1 cellular context compared by ENCODE assay signal in the genomic region with DNA sequence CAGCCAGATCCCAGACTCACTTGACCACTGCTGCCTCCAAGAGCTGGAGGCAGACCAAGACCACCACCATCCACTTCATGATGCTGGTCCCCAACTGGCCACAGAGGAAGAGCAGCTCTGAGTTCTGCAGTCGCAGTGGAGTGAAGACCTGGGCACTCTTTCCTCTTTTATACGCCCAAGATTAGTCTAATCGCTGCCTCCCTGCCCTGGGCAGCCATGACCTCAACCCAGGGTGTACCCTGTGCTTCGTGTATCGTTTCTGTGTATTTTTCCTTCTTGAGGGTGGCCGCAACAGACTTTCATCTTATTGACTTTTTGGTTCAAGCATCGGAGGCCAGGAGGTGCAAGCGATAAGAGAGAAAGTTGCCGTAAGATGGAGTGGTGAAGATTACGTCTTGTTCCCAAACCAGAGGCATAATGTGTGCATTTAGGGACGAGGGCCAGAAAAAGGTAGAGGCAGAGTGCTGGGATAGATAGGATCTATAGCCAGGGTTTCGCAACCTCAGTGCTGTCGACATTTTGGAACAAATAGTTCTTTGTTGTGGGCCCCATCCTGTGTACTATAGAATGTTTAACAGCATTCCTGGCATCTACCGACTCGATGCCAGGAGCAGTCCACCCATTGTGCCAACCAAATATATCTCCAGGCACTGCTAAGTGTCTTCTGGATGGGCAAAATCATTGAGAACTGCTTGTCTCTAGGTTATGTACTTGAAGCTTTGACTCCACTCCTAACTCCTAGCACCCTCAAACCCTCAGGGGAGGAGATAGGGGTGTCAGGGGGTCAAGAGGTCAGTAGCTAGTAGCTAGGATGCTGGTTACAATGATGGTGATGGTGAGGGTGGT.
TF ChIP-seq lines count a peak whose summit lies in the region.

A gene (minus strand): TSS at position 142 of the 846 bp plus-strand sequence. CDS start 63 bp downstream, at position 79.

TF ChIP-seq in HepG2, 621 proteins besides CTCF, POLR2A, EP300 and RAD21 (continued from another document and continues in another):
- TF ChIP-seq, protein P1, sequence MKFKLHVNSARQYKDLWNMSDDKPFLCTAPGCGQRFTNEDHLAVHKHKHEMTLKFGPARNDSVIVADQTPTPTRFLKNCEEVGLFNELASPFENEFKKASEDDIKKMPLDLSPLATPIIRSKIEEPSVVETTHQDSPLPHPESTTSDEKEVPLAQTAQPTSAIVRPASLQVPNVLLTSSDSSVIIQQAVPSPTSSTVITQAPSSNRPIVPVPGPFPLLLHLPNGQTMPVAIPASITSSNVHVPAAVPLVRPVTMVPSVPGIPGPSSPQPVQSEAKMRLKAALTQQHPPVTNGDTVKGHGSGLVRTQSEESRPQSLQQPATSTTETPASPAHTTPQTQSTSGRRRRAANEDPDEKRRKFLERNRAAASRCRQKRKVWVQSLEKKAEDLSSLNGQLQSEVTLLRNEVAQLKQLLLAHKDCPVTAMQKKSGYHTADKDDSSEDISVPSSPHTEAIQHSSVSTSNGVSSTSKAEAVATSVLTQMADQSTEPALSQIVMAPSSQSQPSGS (CRISPR knock-in tag; IDR thresholded peaks at IDR 0.05): peak; percentile 79; the same call in 1 of the 2 replicates
- TF ChIP-seq NR2F2 (IDR thresholded peaks at IDR 0.05; ENCODE audit: borderline replicate concordance, low read depth) (peak; percentile 79; the same call in 1 of the 2 replicates), POGZ (CRISPR knock-in tag; IDR thresholded peaks at IDR 0.05) (peak; percentile 75), ZMYM2 (CRISPR knock-in tag; IDR thresholded peaks at IDR 0.05) (peak; percentile 85), KLF16 (CRISPR knock-in tag; IDR thresholded peaks at IDR 0.05) (peak in 1 of 2 experiments; percentile 90; a peak in 2 of 4 replicates), NCOA1 (CRISPR knock-in tag; IDR thresholded peaks at IDR 0.05) (no peak; the same call in 1 of the 2 replicates), FOXJ3 (CRISPR knock-in tag; IDR thresholded peaks at IDR 0.05; ENCODE audit: borderline replicate concordance) (peak; percentile 97; the same call in 1 of the 2 replicates), DMAP1 (CRISPR knock-in tag; IDR thresholded peaks at IDR 0.05) (peak; percentile 77; the same call in 1 of the 2 replicates), HCFC1 (IDR thresholded peaks at IDR 0.05; ENCODE audit: low read depth, low read length) (no peak), KDM5A (IDR thresholded peaks at IDR 0.05; ENCODE audit: borderline replicate concordance, low read length) (no peak; the same call in 1 of the 2 replicates), LCORL (IDR thresholded peaks at IDR 0.05) (peak; percentile 55; the same call in 1 of the 2 replicates), LCORL (CRISPR knock-in tag; IDR thresholded peaks at IDR 0.05) (peak; percentile 98), SIX4 (CRISPR knock-in tag; IDR thresholded peaks at IDR 0.05) (0 out of 2 replicates have a peak, but pooled peaks have one; percentile 67), RBM22 (optimal IDR thresholded peaks at IDR 0.05; ENCODE audit: low read length) (peak; percentile 5), MAFG (CRISPR knock-in tag; IDR thresholded peaks at IDR 0.05) (no peak), AGO1 (IDR thresholded peaks at IDR 0.05; ENCODE audit: low read depth, low read length, poor library complexity, severe bottlenecking) (no peak), HIVEP1 (CRISPR knock-in tag; IDR thresholded peaks at IDR 0.05) (0 out of 2 replicates have a peak, but pooled peaks have one; percentile 24), GFI1 (CRISPR knock-in tag; IDR thresholded peaks at IDR 0.05; ENCODE audit: borderline replicate concordance) (peak; percentile 80), MXD4 (CRISPR knock-in tag; IDR thresholded peaks at IDR 0.05) (no peak), MZF1 (CRISPR knock-in tag; IDR thresholded peaks at IDR 0.05; ENCODE audit: borderline replicate concordance) (no peak), DNMT1 (CRISPR knock-in tag; IDR thresholded peaks at IDR 0.05) (no peak), ZNF121 (CRISPR knock-in tag; IDR thresholded peaks at IDR 0.05) (peak; percentile 52), BRCA1 (CRISPR knock-in tag; IDR thresholded peaks at IDR 0.05) (no peak), NR3C1 (CRISPR knock-in tag; IDR thresholded peaks at IDR 0.05) (no peak), NRL (CRISPR knock-in tag; IDR thresholded peaks at IDR 0.05; ENCODE audit: borderline replicate concordance) (0 out of 2 replicates have a peak, but pooled peaks have one; percentile 74), ZNF746 (CRISPR knock-in tag; IDR thresholded peaks at IDR 0.05) (peak; percentile 31; the same call in 1 of the 2 replicates)
- TF ChIP-seq, protein P2, sequence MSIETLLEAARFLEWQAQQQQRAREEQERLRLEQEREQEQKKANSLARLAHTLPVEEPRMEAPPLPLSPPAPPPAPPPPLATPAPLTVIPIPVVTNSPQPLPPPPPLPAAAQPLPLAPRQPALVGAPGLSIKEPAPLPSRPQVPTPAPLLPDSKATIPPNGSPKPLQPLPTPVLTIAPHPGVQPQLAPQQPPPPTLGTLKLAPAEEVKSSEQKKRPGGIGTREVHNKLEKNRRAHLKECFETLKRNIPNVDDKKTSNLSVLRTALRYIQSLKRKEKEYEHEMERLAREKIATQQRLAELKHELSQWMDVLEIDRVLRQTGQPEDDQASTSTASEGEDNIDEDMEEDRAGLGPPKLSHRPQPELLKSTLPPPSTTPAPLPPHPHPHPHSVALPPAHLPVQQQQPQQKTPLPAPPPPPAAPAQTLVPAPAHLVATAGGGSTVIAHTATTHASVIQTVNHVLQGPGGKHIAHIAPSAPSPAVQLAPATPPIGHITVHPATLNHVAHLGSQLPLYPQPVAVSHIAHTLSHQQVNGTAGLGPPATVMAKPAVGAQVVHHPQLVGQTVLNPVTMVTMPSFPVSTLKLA (IDR thresholded peaks at IDR 0.05): no peak
- TF ChIP-seq, protein P3, sequence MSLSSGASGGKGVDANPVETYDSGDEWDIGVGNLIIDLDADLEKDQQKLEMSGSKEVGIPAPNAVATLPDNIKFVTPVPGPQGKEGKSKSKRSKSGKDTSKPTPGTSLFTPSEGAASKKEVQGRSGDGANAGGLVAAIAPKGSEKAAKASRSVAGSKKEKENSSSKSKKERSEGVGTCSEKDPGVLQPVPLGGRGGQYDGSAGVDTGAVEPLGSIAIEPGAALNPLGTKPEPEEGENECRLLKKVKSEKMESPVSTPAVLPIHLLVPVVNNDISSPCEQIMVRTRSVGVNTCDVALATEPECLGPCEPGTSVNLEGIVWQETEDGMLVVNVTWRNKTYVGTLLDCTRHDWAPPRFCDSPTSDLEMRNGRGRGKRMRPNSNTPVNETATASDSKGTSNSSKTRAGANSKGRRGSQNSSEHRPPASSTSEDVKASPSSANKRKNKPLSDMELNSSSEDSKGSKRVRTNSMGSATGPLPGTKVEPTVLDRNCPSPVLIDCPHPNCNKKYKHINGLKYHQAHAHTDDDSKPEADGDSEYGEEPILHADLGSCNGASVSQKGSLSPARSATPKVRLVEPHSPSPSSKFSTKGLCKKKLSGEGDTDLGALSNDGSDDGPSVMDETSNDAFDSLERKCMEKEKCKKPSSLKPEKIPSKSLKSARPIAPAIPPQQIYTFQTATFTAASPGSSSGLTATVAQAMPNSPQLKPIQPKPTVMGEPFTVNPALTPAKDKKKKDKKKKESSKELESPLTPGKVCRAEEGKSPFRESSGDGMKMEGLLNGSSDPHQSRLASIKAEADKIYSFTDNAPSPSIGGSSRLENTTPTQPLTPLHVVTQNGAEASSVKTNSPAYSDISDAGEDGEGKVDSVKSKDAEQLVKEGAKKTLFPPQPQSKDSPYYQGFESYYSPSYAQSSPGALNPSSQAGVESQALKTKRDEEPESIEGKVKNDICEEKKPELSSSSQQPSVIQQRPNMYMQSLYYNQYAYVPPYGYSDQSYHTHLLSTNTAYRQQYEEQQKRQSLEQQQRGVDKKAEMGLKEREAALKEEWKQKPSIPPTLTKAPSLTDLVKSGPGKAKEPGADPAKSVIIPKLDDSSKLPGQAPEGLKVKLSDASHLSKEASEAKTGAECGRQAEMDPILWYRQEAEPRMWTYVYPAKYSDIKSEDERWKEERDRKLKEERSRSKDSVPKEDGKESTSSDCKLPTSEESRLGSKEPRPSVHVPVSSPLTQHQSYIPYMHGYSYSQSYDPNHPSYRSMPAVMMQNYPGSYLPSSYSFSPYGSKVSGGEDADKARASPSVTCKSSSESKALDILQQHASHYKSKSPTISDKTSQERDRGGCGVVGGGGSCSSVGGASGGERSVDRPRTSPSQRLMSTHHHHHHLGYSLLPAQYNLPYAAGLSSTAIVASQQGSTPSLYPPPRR (CRISPR knock-in tag; IDR thresholded peaks at IDR 0.05; ENCODE audit: borderline replicate concordance): peak; percentile 91
- TF ChIP-seq, protein P4, sequence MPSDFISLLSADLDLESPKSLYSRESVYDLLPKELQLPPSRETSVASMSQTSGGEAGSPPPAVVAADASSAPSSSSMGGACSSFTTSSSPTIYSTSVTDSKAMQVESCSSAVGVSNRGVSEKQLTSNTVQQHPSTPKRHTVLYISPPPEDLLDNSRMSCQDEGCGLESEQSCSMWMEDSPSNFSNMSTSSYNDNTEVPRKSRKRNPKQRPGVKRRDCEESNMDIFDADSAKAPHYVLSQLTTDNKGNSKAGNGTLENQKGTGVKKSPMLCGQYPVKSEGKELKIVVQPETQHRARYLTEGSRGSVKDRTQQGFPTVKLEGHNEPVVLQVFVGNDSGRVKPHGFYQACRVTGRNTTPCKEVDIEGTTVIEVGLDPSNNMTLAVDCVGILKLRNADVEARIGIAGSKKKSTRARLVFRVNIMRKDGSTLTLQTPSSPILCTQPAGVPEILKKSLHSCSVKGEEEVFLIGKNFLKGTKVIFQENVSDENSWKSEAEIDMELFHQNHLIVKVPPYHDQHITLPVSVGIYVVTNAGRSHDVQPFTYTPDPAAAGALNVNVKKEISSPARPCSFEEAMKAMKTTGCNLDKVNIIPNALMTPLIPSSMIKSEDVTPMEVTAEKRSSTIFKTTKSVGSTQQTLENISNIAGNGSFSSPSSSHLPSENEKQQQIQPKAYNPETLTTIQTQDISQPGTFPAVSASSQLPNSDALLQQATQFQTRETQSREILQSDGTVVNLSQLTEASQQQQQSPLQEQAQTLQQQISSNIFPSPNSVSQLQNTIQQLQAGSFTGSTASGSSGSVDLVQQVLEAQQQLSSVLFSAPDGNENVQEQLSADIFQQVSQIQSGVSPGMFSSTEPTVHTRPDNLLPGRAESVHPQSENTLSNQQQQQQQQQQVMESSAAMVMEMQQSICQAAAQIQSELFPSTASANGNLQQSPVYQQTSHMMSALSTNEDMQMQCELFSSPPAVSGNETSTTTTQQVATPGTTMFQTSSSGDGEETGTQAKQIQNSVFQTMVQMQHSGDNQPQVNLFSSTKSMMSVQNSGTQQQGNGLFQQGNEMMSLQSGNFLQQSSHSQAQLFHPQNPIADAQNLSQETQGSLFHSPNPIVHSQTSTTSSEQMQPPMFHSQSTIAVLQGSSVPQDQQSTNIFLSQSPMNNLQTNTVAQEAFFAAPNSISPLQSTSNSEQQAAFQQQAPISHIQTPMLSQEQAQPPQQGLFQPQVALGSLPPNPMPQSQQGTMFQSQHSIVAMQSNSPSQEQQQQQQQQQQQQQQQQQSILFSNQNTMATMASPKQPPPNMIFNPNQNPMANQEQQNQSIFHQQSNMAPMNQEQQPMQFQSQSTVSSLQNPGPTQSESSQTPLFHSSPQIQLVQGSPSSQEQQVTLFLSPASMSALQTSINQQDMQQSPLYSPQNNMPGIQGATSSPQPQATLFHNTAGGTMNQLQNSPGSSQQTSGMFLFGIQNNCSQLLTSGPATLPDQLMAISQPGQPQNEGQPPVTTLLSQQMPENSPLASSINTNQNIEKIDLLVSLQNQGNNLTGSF (CRISPR knock-in tag; IDR thresholded peaks at IDR 0.05): no peak
- TF ChIP-seq, protein P5, sequence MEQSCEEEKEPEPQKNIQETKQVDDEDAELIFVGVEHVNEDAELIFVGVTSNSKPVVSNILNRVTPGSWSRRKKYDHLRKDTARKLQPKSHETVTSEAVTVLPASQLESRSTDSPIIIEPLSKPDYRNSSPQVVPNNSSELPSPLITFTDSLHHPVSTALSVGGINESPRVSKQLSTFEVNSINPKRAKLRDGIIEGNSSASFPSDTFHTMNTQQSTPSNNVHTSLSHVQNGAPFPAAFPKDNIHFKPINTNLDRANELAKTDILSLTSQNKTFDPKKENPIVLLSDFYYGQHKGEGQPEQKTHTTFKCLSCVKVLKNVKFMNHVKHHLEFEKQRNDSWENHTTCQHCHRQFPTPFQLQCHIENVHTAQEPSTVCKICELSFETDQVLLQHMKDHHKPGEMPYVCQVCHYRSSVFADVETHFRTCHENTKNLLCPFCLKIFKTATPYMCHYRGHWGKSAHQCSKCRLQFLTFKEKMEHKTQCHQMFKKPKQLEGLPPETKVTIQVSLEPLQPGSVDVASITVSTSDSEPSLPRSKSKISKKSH (CRISPR knock-in tag; IDR thresholded peaks at IDR 0.05; ENCODE audit: borderline replicate concordance): no peak
- TF ChIP-seq, protein P6, sequence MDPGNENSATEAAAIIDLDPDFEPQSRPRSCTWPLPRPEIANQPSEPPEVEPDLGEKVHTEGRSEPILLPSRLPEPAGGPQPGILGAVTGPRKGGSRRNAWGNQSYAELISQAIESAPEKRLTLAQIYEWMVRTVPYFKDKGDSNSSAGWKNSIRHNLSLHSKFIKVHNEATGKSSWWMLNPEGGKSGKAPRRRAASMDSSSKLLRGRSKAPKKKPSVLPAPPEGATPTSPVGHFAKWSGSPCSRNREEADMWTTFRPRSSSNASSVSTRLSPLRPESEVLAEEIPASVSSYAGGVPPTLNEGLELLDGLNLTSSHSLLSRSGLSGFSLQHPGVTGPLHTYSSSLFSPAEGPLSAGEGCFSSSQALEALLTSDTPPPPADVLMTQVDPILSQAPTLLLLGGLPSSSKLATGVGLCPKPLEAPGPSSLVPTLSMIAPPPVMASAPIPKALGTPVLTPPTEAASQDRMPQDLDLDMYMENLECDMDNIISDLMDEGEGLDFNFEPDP (CRISPR knock-in tag; conservative IDR thresholded peaks at IDR 0.05): no peak
- TF ChIP-seq, protein P7, sequence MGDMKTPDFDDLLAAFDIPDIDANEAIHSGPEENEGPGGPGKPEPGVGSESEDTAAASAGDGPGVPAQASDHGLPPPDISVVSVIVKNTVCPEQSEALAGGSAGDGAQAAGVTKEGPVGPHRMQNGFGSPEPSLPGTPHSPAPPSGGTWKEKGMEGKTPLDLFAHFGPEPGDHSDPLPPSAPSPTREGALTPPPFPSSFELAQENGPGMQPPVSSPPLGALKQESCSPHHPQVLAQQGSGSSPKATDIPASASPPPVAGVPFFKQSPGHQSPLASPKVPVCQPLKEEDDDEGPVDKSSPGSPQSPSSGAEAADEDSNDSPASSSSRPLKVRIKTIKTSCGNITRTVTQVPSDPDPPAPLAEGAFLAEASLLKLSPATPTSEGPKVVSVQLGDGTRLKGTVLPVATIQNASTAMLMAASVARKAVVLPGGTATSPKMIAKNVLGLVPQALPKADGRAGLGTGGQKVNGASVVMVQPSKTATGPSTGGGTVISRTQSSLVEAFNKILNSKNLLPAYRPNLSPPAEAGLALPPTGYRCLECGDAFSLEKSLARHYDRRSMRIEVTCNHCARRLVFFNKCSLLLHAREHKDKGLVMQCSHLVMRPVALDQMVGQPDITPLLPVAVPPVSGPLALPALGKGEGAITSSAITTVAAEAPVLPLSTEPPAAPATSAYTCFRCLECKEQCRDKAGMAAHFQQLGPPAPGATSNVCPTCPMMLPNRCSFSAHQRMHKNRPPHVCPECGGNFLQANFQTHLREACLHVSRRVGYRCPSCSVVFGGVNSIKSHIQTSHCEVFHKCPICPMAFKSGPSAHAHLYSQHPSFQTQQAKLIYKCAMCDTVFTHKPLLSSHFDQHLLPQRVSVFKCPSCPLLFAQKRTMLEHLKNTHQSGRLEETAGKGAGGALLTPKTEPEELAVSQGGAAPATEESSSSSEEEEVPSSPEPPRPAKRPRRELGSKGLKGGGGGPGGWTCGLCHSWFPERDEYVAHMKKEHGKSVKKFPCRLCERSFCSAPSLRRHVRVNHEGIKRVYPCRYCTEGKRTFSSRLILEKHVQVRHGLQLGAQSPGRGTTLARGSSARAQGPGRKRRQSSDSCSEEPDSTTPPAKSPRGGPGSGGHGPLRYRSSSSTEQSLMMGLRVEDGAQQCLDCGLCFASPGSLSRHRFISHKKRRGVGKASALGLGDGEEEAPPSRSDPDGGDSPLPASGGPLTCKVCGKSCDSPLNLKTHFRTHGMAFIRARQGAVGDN (CRISPR knock-in tag; IDR thresholded peaks at IDR 0.05): peak; percentile 72
